8 cellular contexts compared by ENCODE assay signal in the genomic region with DNA sequence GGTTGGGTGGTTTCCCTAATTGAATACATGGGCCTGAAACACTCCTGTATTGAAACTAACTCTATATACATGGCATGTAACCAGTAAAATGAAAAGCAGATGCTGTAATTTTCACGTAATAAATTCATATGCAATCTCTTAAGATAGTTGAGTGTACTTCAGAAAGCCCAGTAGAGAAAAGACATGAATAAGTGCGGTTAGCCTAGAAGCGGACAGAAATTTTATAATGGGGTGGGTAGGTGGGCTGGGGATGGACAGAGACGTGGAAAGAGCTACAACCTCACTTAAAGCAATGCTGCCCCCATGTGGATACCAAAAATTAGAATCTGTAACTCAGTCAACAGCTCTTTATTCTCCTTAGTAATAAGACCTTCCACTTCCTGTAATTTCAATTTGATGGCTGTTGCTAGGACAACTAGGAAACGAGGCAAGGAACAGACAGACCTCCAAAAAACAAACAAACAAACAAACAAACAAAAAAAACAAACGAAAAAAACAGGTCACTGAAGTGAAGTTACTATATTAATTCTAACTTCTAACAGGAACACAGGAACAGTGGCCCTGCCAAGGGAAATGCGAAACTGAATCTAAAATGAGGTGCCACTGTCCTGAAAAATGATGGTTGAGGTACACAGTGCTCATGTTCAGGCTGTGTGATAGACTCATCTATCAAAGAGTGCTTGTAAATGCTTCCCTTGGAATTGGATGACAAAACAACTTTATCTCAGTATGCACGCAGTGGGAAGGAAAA.
A peak's percentile ranks its signal among the peaks of the same experiment; 100 is the strongest.
DNase-seq lines count a peak whose midpoint lies in the region; ATAC-seq and TF ChIP-seq lines count a peak whose summit lies in the region.

No MANE protein-coding gene starts in this region.

- H3K4me3 ChIP-seq in AG09309 (ENCODE audit: control insufficient read depth, low read depth, low read length) (no peak overlapping the region), WERI-Rb-1 (ENCODE audit: low read depth, low read length) (no peak overlapping the region), cardiac muscle cell (no peak overlapping the region)

- DNase-seq in AG09309 (ENCODE audit: low read depth) (peak; percentile 71), NCI-H2081 (lab: John Stamatoyannopoulos, UW) (peak; percentile 78 to 82), WERI-Rb-1 (peak; percentile 23), cardiac muscle cell (ENCODE audit: low read depth in 1 of 2, low spot score in 1 of 2) (peak; percentile 65 to 85), putamen (ENCODE audit: low spot score) (peak; percentile 69)

- H3K4me1 ChIP-seq in cardiac muscle cell (ENCODE audit: low read depth), result no peaks in the 10 kb centered on the region

- H3K36me3 ChIP-seq in WERI-Rb-1 (no peaks in the 10 kb centered on the region), cardiac muscle cell (no peaks in the 10 kb centered on the region)

- no peaks in the 10 kb centered on the region for H3K9me3 ChIP-seq in WERI-Rb-1 (ENCODE audit: severe bottlenecking)
- H3K9me3 ChIP-seq in cardiac muscle cell (ENCODE audit: low read depth), result no peaks in the 10 kb centered on the region

- no peaks in the 10 kb centered on the region for H3K27me3 ChIP-seq in WERI-Rb-1 (ENCODE audit: insufficient read depth, low read depth, severe bottlenecking)
- H3K27me3 ChIP-seq in cardiac muscle cell, result no peaks in the 10 kb centered on the region

- H3K27ac ChIP-seq in WERI-Rb-1 (no peak overlapping the region), cardiac muscle cell (no peak overlapping the region)

- peak; percentile 40 for TF ChIP-seq CTCF in AG09309 (IDR thresholded peaks at IDR 0.05; ENCODE audit: control insufficient read depth, insufficient read depth, low read depth, low read length, missing control alignments)
- TF ChIP-seq CTCF in GM12874 (IDR thresholded peaks at IDR 0.05; ENCODE audit: insufficient read depth, low read depth, low read length), result peak; percentile 39
- peak; percentile 53; the same call in 1 of the 2 replicates for TF ChIP-seq CTCF in WERI-Rb-1 (IDR thresholded peaks at IDR 0.05; ENCODE audit: low read depth, low read length)
- TF ChIP-seq CTCF in cardiac muscle cell (IDR thresholded peaks at IDR 0.05; ENCODE audit: low read depth, low read length), result peak; percentile 56

- ATAC-seq in GM19324 (IDR thresholded peaks at IDR 0.05; ENCODE audit: low FRiP score, unreplicated experiment), result no peak
- ATAC-seq in HG02840 (IDR thresholded peaks at IDR 0.05; ENCODE audit: low FRiP score, unreplicated experiment), result no peak

Comparison
In these comparisons a context has a peak if more than half of its experiments do, and no peak if none do; other contexts are left out.
1. DNase-seq: peak in every context shown above with its lines; median percentile 80 in NCI-H2081; 75 in cardiac muscle cell; 71 in AG09309; 69 in putamen; 23 in WERI-Rb-1.